In genomic region chr3:23945903-23946751, GRCh38 we compare ENCODE assay signal across 1 cellular context.
TF ChIP-seq lines count a peak whose summit lies in the region.

No MANE protein-coding gene starts in this region.

TF ChIP-seq in HepG2, 621 proteins besides CTCF, POLR2A, EP300 and RAD21 (continued from another document and continues in another):
- TF ChIP-seq SYNCRIP (IDR thresholded peaks at IDR 0.05; ENCODE audit: insufficient read depth, low read depth, low read length) (no peak), ZNF513 (CRISPR knock-in tag; conservative IDR thresholded peaks at IDR 0.05) (no peak), ZNF777 (CRISPR knock-in tag; IDR thresholded peaks at IDR 0.05) (peak; percentile 41), FUBP1 (CRISPR knock-in tag; IDR thresholded peaks at IDR 0.05; ENCODE audit: borderline replicate concordance) (0 out of 2 replicates have a peak, but pooled peaks have one; percentile 82), ZNF10 (CRISPR knock-in tag; IDR thresholded peaks at IDR 0.05; ENCODE audit: borderline replicate concordance, low read depth) (no peak), CCDC6 (CRISPR knock-in tag; IDR thresholded peaks at IDR 0.05) (peak; percentile 97), ZNF383 (CRISPR knock-in tag; IDR thresholded peaks at IDR 0.05; ENCODE audit: borderline replicate concordance) (no peak), SKI (IDR thresholded peaks at IDR 0.05; ENCODE audit: partially characterized antibody) (peak; percentile 91), ZBTB8A (CRISPR knock-in tag; IDR thresholded peaks at IDR 0.05; ENCODE audit: borderline replicate concordance, low read depth) (no peak), RAD51 (IDR thresholded peaks at IDR 0.05; ENCODE audit: borderline replicate concordance) (no peak), ZBTB1 (CRISPR knock-in tag; IDR thresholded peaks at IDR 0.05; ENCODE audit: borderline replicate concordance) (no peak), ZNF775 (CRISPR knock-in tag; IDR thresholded peaks at IDR 0.05; ENCODE audit: borderline replicate concordance) (no peak), STAG1 (CRISPR knock-in tag; IDR thresholded peaks at IDR 0.05) (no peak), SRSF9 (IDR thresholded peaks at IDR 0.05; ENCODE audit: borderline replicate concordance, insufficient read depth, low read depth, low read length, poor library complexity, severe bottlenecking) (no peak), ZFAT (CRISPR knock-in tag; conservative IDR thresholded peaks at IDR 0.05) (no peak), ASH2L (IDR thresholded peaks at IDR 0.05; ENCODE audit: insufficient read length, low read depth, low read length) (peak; percentile 89), IRX3 (CRISPR knock-in tag; IDR thresholded peaks at IDR 0.05; ENCODE audit: borderline replicate concordance, low read depth) (no peak; the same call in 1 of the 2 replicates), NFE2L1 (CRISPR knock-in tag; IDR thresholded peaks at IDR 0.05; ENCODE audit: borderline replicate concordance) (peak; percentile 65; the same call in 1 of the 2 replicates), NFYC (CRISPR knock-in tag; IDR thresholded peaks at IDR 0.05) (peak; percentile 80; the same call in 1 of the 2 replicates), NFE2L2 (IDR thresholded peaks at IDR 0.05; ENCODE audit: low read length) (no peak), ZNF350 (CRISPR knock-in tag; IDR thresholded peaks at IDR 0.05; ENCODE audit: borderline replicate concordance, low read depth) (peak; percentile 40; the same call in 1 of the 2 replicates), WIZ (CRISPR knock-in tag; IDR thresholded peaks at IDR 0.05) (no peak), MZF1 (CRISPR knock-in tag; IDR thresholded peaks at IDR 0.05; ENCODE audit: borderline replicate concordance) (no peak), ZNF260 (CRISPR knock-in tag; IDR thresholded peaks at IDR 0.05; ENCODE audit: borderline replicate concordance, low read depth) (no peak), JDP2 (CRISPR knock-in tag; IDR thresholded peaks at IDR 0.05; ENCODE audit: borderline replicate concordance) (no peak; the same call in 1 of the 2 replicates), ZNF101 (CRISPR knock-in tag; IDR thresholded peaks at IDR 0.05; ENCODE audit: borderline replicate concordance, low read depth) (no peak), NCOA1 (CRISPR knock-in tag; IDR thresholded peaks at IDR 0.05) (no peak), RXRB (CRISPR knock-in tag; IDR thresholded peaks at IDR 0.05; ENCODE audit: borderline replicate concordance) (peak; percentile 54; the same call in 1 of the 2 replicates), KIAA2018 (CRISPR knock-in tag; IDR thresholded peaks at IDR 0.05; ENCODE audit: borderline replicate concordance) (peak; percentile 51; the same call in 1 of the 2 replicates), LBX2 (CRISPR knock-in tag; IDR thresholded peaks at IDR 0.05; ENCODE audit: borderline replicate concordance) (peak; percentile 30; the same call in 1 of the 2 replicates), ARID2 (CRISPR knock-in tag; IDR thresholded peaks at IDR 0.05; ENCODE audit: borderline replicate concordance) (peak; percentile 93), ZNF543 (CRISPR knock-in tag; IDR thresholded peaks at IDR 0.05) (peak; percentile 83; the same call in 1 of the 2 replicates), SMAD3 (CRISPR knock-in tag; IDR thresholded peaks at IDR 0.05) (peak; percentile 68; the same call in 1 of the 2 replicates), AHR (CRISPR knock-in tag; IDR thresholded peaks at IDR 0.05) (no peak), CENPX (CRISPR knock-in tag; IDR thresholded peaks at IDR 0.05) (no peak), GABPA (IDR thresholded peaks at IDR 0.05; ENCODE audit: low read depth, low read length) (no peak), GABPA (CRISPR knock-in tag; IDR thresholded peaks at IDR 0.05; ENCODE audit: low read depth) (no peak), ZNF569 (CRISPR knock-in tag; IDR thresholded peaks at IDR 0.05; ENCODE audit: borderline replicate concordance) (no peak), SETDB1 (CRISPR knock-in tag; IDR thresholded peaks at IDR 0.05; ENCODE audit: borderline replicate concordance) (no peak), HDAC1 (CRISPR knock-in tag; IDR thresholded peaks at IDR 0.05) (peak; percentile 92), ZNF230 (CRISPR knock-in tag; IDR thresholded peaks at IDR 0.05) (no peak; the same call in 1 of the 2 replicates), HDAC2 (CRISPR knock-in tag; IDR thresholded peaks at IDR 0.05) (peak; percentile 38; the same call in 1 of the 2 replicates), ZNF83 (CRISPR knock-in tag; IDR thresholded peaks at IDR 0.05; ENCODE audit: borderline replicate concordance) (no peak; the same call in 1 of the 2 replicates), ZNF143 (CRISPR knock-in tag; IDR thresholded peaks at IDR 0.05) (peak; percentile 44), ZKSCAN1 (IDR thresholded peaks at IDR 0.05; ENCODE audit: low read length) (no peak), EHMT2 (IDR thresholded peaks at IDR 0.05; ENCODE audit: borderline replicate concordance, low read depth, low read length) (no peak), ZNF792 (CRISPR knock-in tag; IDR thresholded peaks at IDR 0.05) (peak; percentile 55; the same call in 1 of the 2 replicates), ZNF563 (CRISPR knock-in tag; IDR thresholded peaks at IDR 0.05) (peak; percentile 86)
- TF ChIP-seq, protein P1, sequence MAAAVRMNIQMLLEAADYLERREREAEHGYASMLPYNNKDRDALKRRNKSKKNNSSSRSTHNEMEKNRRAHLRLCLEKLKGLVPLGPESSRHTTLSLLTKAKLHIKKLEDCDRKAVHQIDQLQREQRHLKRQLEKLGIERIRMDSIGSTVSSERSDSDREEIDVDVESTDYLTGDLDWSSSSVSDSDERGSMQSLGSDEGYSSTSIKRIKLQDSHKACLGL (CRISPR knock-in tag; IDR thresholded peaks at IDR 0.05): no peak; the same call in 1 of the 2 replicates
- TF ChIP-seq, protein P2, sequence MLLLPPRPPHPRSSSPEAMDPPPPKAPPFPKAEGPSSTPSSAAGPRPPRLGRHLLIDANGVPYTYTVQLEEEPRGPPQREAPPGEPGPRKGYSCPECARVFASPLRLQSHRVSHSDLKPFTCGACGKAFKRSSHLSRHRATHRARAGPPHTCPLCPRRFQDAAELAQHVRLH (CRISPR knock-in tag; IDR thresholded peaks at IDR 0.05; ENCODE audit: borderline replicate concordance, low read depth): no peak
- TF ChIP-seq, protein P3, sequence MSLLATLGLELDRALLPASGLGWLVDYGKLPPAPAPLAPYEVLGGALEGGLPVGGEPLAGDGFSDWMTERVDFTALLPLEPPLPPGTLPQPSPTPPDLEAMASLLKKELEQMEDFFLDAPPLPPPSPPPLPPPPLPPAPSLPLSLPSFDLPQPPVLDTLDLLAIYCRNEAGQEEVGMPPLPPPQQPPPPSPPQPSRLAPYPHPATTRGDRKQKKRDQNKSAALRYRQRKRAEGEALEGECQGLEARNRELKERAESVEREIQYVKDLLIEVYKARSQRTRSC (CRISPR knock-in tag; IDR thresholded peaks at IDR 0.05; ENCODE audit: low read depth): no peak
- TF ChIP-seq, protein P4, sequence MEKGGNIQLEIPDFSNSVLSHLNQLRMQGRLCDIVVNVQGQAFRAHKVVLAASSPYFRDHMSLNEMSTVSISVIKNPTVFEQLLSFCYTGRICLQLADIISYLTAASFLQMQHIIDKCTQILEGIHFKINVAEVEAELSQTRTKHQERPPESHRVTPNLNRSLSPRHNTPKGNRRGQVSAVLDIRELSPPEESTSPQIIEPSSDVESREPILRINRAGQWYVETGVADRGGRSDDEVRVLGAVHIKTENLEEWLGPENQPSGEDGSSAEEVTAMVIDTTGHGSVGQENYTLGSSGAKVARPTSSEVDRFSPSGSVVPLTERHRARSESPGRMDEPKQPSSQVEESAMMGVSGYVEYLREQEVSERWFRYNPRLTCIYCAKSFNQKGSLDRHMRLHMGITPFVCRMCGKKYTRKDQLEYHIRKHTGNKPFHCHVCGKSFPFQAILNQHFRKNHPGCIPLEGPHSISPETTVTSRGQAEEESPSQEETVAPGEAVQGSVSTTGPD (CRISPR knock-in tag; IDR thresholded peaks at IDR 0.05): no peak
- TF ChIP-seq, protein P5, sequence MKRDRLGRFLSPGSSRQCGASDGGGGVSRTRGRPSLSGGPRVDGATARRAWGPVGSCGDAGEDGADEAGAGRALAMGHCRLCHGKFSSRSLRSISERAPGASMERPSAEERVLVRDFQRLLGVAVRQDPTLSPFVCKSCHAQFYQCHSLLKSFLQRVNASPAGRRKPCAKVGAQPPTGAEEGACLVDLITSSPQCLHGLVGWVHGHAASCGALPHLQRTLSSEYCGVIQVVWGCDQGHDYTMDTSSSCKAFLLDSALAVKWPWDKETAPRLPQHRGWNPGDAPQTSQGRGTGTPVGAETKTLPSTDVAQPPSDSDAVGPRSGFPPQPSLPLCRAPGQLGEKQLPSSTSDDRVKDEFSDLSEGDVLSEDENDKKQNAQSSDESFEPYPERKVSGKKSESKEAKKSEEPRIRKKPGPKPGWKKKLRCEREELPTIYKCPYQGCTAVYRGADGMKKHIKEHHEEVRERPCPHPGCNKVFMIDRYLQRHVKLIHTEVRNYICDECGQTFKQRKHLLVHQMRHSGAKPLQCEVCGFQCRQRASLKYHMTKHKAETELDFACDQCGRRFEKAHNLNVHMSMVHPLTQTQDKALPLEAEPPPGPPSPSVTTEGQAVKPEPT (CRISPR knock-in tag; IDR thresholded peaks at IDR 0.05; ENCODE audit: low read depth): no peak
